In genomic region chr10:114771749-114772148, GRCh38 we compare ENCODE assay signal across 26 cellular contexts. TPM values are rescaled to one million over a fixed set of nuclear protein-coding genes. Genes with fewer than 3 reads are reported as not detected.
A peak's percentile ranks its signal among the peaks of the same experiment; 100 is the strongest.
DNase-seq lines count a peak whose midpoint lies in the region; ATAC-seq and TF ChIP-seq lines count a peak whose summit lies in the region.
"Had no signal": no experiment of that assay in that cellular context is flagged by ENCODE, and none has a peak within 500 bp of the region (broad histone marks: within the 10 kb centered on the region; RNA-seq: fewer than 3 reads in every experiment).

No MANE protein-coding gene starts in this region.

- H3K9ac ChIP-seq in SK-N-SH (no peak overlapping the region), skeletal muscle satellite cell (ENCODE audit: low read depth, low read length) (no peak overlapping the region)
- H3K9ac ChIP-seq: BLaER1 had no signal

- CTCF ChIA-PET in SK-N-SH (lab: Yijun Ruan, JAX): interaction anchor here (1.6 kb wide), 1 partner anchor 14 kb away, joined by 6 read pairs; no protein-coding TSS in a partner anchor
- CTCF ChIA-PET in Panc1 (lab: Charles Lee): no interaction called here
- CTCF ChIA-PET in activated CD8-positive, alpha-beta T cell treated with anti-CD3 and anti-CD28 coated beads, Interleukin-2, amount 10 ng/mL, durations not matched to agents 7 days and 5 days (lab: Charles Lee): no interaction called here

- H3K36me3 Mint-ChIP-seq in activated CD8-positive, alpha-beta T cell treated with anti-CD3 and anti-CD28 coated beads, Interleukin-2, amount 10 ng/mL, durations not matched to agents 7 days and 5 days (ENCODE audit: low read depth): no peaks in the 10 kb centered on the region
- no peaks in the 10 kb centered on the region for H3K36me3 Mint-ChIP-seq in activated T-cell treated with anti-CD3 and anti-CD28 coated beads, Interleukin-2, amount 50 U/mL, for 24 hours (ENCODE audit: low read depth)
- H3K36me3 Mint-ChIP-seq: CD4-positive, alpha-beta memory T cell; CD4-positive, CD25-positive, alpha-beta regulatory T cell; CD8-positive, alpha-beta memory T cell had no signal

- peaks cover 2% of the 10 kb centered on the region; the same call in 1 of the 2 replicates for H3K79me2 ChIP-seq in SK-N-SH (ENCODE audit: insufficient read depth)

- TF ChIP-seq CTCF in SK-N-SH (IDR thresholded peaks at IDR 0.05) (no peak), Panc1 (IDR thresholded peaks at IDR 0.05) (no peak)

- H3K27me3 Mint-ChIP-seq in activated CD8-positive, alpha-beta T cell treated with anti-CD3 and anti-CD28 coated beads, Interleukin-2, amount 10 ng/mL, durations not matched to agents 7 days and 5 days (ENCODE audit: low read depth): peaks cover 51% of the 10 kb centered on the region
- peaks cover 37% of the 10 kb centered on the region for H3K27me3 Mint-ChIP-seq in activated T-cell treated with anti-CD3 and anti-CD28 coated beads, Interleukin-2, amount 50 U/mL, for 24 hours

- no peaks in the 10 kb centered on the region for H3K9me3 Mint-ChIP-seq in activated CD8-positive, alpha-beta T cell treated with anti-CD3 and anti-CD28 coated beads, Interleukin-2, amount 10 ng/mL, durations not matched to agents 7 days and 5 days (ENCODE audit: insufficient read depth)
- H3K9me3 Mint-ChIP-seq in activated T-cell treated with anti-CD3 and anti-CD28 coated beads, Interleukin-2, amount 50 U/mL, for 24 hours: no peaks in the 10 kb centered on the region
- H3K9me3 Mint-ChIP-seq: CD4-positive, alpha-beta memory T cell; CD8-positive, alpha-beta memory T cell had no signal

- no peak for TF ChIP-seq RAD21 in SK-N-SH (IDR thresholded peaks at IDR 0.05; ENCODE audit: low read length)

- TF ChIP-seq EP300 in SK-N-SH (IDR thresholded peaks at IDR 0.05; ENCODE audit: borderline replicate concordance in 1 of 2, low read depth in 1 of 2, low read length in 1 of 2): no peak

- peak overlapping the region in 1 of 2 experiments; percentile 73; a peak in 2 of 4 replicates for H3K27ac ChIP-seq in SK-N-SH (ENCODE audit: low read depth in 2 of 2, low read length in 1 of 2)
- peak overlapping the region; percentile 91 for H3K27ac ChIP-seq in Panc1 (ENCODE audit: low read length)
- H3K27ac ChIP-seq: 22Rv1, A549, BLaER1 had no signal

- no TSS peak for BruUV-seq in Panc1 (replicated peaks; lab: Mats Ljungman, UMichigan)

- no peak overlapping the region for H2AFZ ChIP-seq in SK-N-SH (ENCODE audit: low read depth)

- H3K9me2 ChIP-seq in SK-N-SH: no peaks in the 10 kb centered on the region

- DNase-seq in SK-N-SH (no peak), Panc1 (ENCODE audit: low read depth, low spot score) (no peak), kidney glomerular epithelial cell (lab: John Stamatoyannopoulos, UW) (peak; percentile 22), NCI-H2107 (lab: John Stamatoyannopoulos, UW) (no peak)
- DNase-seq in activated CD8-positive, alpha-beta T cell treated with anti-CD3 and anti-CD28 coated beads, Interleukin-2, amount 10 ng/mL, durations not matched to agents 7 days and 5 days: no peak
- DNase-seq in activated T-cell treated with anti-CD3 and anti-CD28 coated beads, Interleukin-2, amount 50 U/mL, for 24 hours: no peak
- DNase-seq: ACHN; BE2C; C1 segment of cervical spinal cord; CD4-positive, alpha-beta memory T cell; CD4-positive, CD25-positive, alpha-beta regulatory T cell; CD8-positive, alpha-beta memory T cell; COR-L47; DMS 273 treated with DMSO at 0.1 percent for 48 hours; DMS153; DMS53; DMS79; DND-41; GDM1 had no signal

- H3K27ac Mint-ChIP-seq in activated CD8-positive, alpha-beta T cell treated with anti-CD3 and anti-CD28 coated beads, Interleukin-2, amount 10 ng/mL, durations not matched to agents 7 days and 5 days: no peak overlapping the region
- H3K27ac Mint-ChIP-seq in activated T-cell treated with anti-CD3 and anti-CD28 coated beads, Interleukin-2, amount 50 U/mL, for 24 hours: no peak overlapping the region
- H3K27ac Mint-ChIP-seq: CD14-positive monocyte; CD4-positive, alpha-beta memory T cell; CD4-positive, CD25-positive, alpha-beta regulatory T cell had no signal

- peaks cover 5% of the 10 kb centered on the region for H3K4me1 Mint-ChIP-seq in activated CD8-positive, alpha-beta T cell treated with anti-CD3 and anti-CD28 coated beads, Interleukin-2, amount 10 ng/mL, durations not matched to agents 7 days and 5 days (ENCODE audit: low read depth)
- H3K4me1 Mint-ChIP-seq in activated T-cell treated with anti-CD3 and anti-CD28 coated beads, Interleukin-2, amount 50 U/mL, for 24 hours (ENCODE audit: low read depth): peaks cover 10% of the 10 kb centered on the region

- H3F3A ChIP-seq in SK-N-SH (replicated peaks; ENCODE audit: insufficient read depth): peaks cover 20% of the 10 kb centered on the region

- H3K4me3 ChIP-seq in SK-N-SH (ENCODE audit: low read depth in 2 of 2, low read length in 1 of 2) (no peak overlapping the region), Panc1 (ENCODE audit: low read depth in 2 of 2, low read length in 2 of 2) (no peak overlapping the region), skeletal muscle satellite cell (ENCODE audit: low read length) (no peak overlapping the region)
- H3K4me3 ChIP-seq: A549, BLaER1, GM12878 had no signal

- H4K20me1 ChIP-seq in SK-N-SH (ENCODE audit: insufficient read depth): no peaks in the 10 kb centered on the region

- in situ Hi-C loops in Panc1 (cut with HindIII; ENCODE audit: low pct_unique_long_range_greater_than_20kb, low sequenced_read_pairs): no loop called here

- H3K4me1 ChIP-seq in SK-N-SH (ENCODE audit: control insufficient read depth in 1 of 2, insufficient read depth in 2 of 2, low read depth in 1 of 2, low read length in 1 of 2) (peaks cover 4 to 8% of the 10 kb centered on the region in 2 experiments; a peak in 3 of 4 replicates), Panc1 (ENCODE audit: control insufficient read depth, insufficient read depth, low read length) (peaks cover 34% of the 10 kb centered on the region), skeletal muscle satellite cell (ENCODE audit: control insufficient read depth, insufficient read depth, low read length) (peaks cover 14% of the 10 kb centered on the region)
- H3K4me1 ChIP-seq: BE2C had no signal

- intact Hi-C loops in Panc1 (cut with micrococcal nuclease; ENCODE audit: unreplicated experiment): no loop called here

- POLR2A ChIA-PET in SK-N-SH (lab: Yijun Ruan, JAX): no interaction called here
- POLR2A ChIA-PET in Panc1 (lab: Charles Lee): no interaction called here
- POLR2A ChIA-PET in activated CD8-positive, alpha-beta T cell treated with anti-CD3 and anti-CD28 coated beads, Interleukin-2, amount 10 ng/mL, durations not matched to agents 7 days and 5 days (lab: Charles Lee): interaction anchor here (0.8 kb wide), 1 partner anchor 12 kb away, joined by 3 read pairs; no protein-coding TSS in a partner anchor

- no peak overlapping the region for H3K4me2 ChIP-seq in SK-N-SH
- H3K4me2 ChIP-seq in skeletal muscle satellite cell (ENCODE audit: low read length): peak overlapping the region; percentile 16
- H3K4me2 ChIP-seq: A549, BLaER1 had no signal

- H3K9me3 ChIP-seq in SK-N-SH (no peaks in the 10 kb centered on the region), Panc1 (ENCODE audit: control insufficient read depth, insufficient read depth, low read depth, low read length) (no peaks in the 10 kb centered on the region), skeletal muscle satellite cell (replicated peaks; ENCODE audit: low read length) (no peaks in the 10 kb centered on the region)
- H3K9me3 ChIP-seq: A549, BE2C, BLaER1 had no signal

- H3K27me3 ChIP-seq in SK-N-SH (ENCODE audit: insufficient read depth): no peaks in the 10 kb centered on the region
- H3K27me3 ChIP-seq in Panc1 (ENCODE audit: control insufficient read depth, insufficient read depth, low read length): no peaks in the 10 kb centered on the region
- H3K27me3 ChIP-seq in skeletal muscle satellite cell (ENCODE audit: control insufficient read depth, insufficient read depth, low read length): peaks cover 30% of the 10 kb centered on the region
- H3K27me3 ChIP-seq: BE2C had no signal

- no peak overlapping the region for H3K4me3 Mint-ChIP-seq in activated CD8-positive, alpha-beta T cell treated with anti-CD3 and anti-CD28 coated beads, Interleukin-2, amount 10 ng/mL, durations not matched to agents 7 days and 5 days
- H3K4me3 Mint-ChIP-seq in activated T-cell treated with anti-CD3 and anti-CD28 coated beads, Interleukin-2, amount 50 U/mL, for 24 hours: no peak overlapping the region
- H3K4me3 Mint-ChIP-seq: CD14-positive monocyte; CD4-positive, alpha-beta memory T cell; CD4-positive, CD25-positive, alpha-beta regulatory T cell; CD8-positive, alpha-beta memory T cell had no signal

- ATAC-seq in SK-N-SH treated with all-trans-retinoic acid at 6 μM for 48 hours: no peak
- no peak for ATAC-seq in Panc1
- ATAC-seq in activated CD8-positive, alpha-beta T cell treated with anti-CD3 and anti-CD28 coated beads, Interleukin-2, amount 10 ng/mL, durations not matched to agents 7 days and 5 days: no peak
- ATAC-seq: A549, GM12878 had no signal

- H3K36me3 ChIP-seq in SK-N-SH (replicated peaks in 1 of 2; ENCODE audit: control insufficient read depth in 1 of 2, insufficient read depth in 2 of 2, low read length in 1 of 2) (no peaks in the 10 kb centered on the region), Panc1 (ENCODE audit: control insufficient read depth, insufficient read depth, low read length) (no peaks in the 10 kb centered on the region), skeletal muscle satellite cell (ENCODE audit: insufficient read depth, low read length) (no peaks in the 10 kb centered on the region)
- H3K36me3 ChIP-seq: BE2C, BLaER1 had no signal

TF ChIP-seq in SK-N-SH treated with all-trans-retinoic acid at 6 μM for 48 hours, 23 proteins besides CTCF, POLR2A, EP300 and RAD21 (continues in another document):
- TF ChIP-seq ARNTL (CRISPR knock-in tag; IDR thresholded peaks at IDR 0.05; ENCODE audit: borderline replicate concordance, low read depth) (no peak), TCF4 (CRISPR knock-in tag; IDR thresholded peaks at IDR 0.05; ENCODE audit: borderline replicate concordance) (no peak), BACH2 (CRISPR knock-in tag; IDR thresholded peaks at IDR 0.05; ENCODE audit: borderline replicate concordance) (no peak), ISL1 (CRISPR knock-in tag; IDR thresholded peaks at IDR 0.05) (peak; percentile 61)

RNA-seq across cellular contexts. Expression of gene FHIP2A, which starts 49.8 kb away (rescaled TPM):
- 6.1 and 9.1 TPM in 2 replicates for polyA plus RNA-seq in SK-N-SH (2012; rRNA removed)
- polyA plus RNA-seq in SK-N-SH (2012; cell fraction: cytosol; rRNA removed): 5.8 and 6.2 TPM in 2 replicates
- polyA plus RNA-seq in SK-N-SH (2012; cell fraction: nucleus; rRNA removed): 14.9 and 31.8 TPM in 2 replicates
- total RNA-seq in Panc1 (2021; ENCODE audit: unreplicated experiment): 32.6 TPM
- 13.2 TPM for polyA plus RNA-seq in Panc1 (2012; ENCODE audit: insufficient read length)
- total RNA-seq in skeletal muscle satellite cell (2012; rRNA removed): 15.7 and 17.3 TPM in 2 replicates
- total RNA-seq in activated CD8-positive, alpha-beta T cell treated with anti-CD3 and anti-CD28 coated beads, Interleukin-2, amount 10 ng/mL, durations not matched to agents 7 days and 5 days: 10 to 100 TPM; 15.2 to 17.6 TPM
